8 cellular contexts compared by ENCODE assay signal in the genomic region with DNA sequence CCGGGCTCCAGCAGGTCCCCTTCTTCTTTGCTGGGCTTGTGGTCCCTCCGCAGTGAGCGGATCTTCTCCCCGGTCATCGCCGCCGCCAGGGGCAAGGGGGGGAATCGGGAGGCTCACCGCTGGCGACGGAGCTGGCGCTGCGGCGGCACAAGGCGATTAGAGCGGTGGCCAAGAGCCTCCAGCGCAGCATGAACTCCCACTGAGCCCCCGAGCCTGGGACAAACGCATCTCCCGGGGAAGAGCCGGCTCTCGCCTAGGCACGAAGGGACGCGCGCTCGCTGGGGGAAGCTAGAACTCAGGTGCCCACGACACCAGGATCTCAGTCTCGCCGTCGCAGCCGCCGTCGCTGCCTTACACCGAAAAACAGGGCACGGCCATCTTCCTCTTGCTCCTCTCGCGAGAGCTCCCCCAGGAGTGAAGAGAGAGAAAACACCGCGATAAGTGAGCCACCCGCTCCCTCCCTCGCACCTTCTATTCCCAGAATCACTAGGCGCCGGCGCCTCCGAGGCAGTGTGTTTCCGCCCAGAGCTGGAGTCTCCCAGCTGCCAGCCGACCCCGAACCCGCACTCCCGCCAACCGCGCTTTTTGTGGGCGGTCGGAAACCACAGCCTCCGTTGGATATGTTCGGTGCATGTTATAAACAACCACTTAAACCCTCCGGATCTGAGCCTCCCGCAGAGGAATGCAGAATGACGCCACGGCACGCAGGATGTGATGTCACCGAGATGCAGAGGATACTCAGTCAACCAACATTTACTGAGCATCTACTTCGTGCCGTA. TPM values are rescaled to one million over a fixed set of nuclear protein-coding genes. Genes with fewer than 3 reads are reported as not detected.
DNase-seq lines count a peak whose midpoint lies in the region; ATAC-seq lines count a peak whose summit lies in the region.

A gene with protein sequence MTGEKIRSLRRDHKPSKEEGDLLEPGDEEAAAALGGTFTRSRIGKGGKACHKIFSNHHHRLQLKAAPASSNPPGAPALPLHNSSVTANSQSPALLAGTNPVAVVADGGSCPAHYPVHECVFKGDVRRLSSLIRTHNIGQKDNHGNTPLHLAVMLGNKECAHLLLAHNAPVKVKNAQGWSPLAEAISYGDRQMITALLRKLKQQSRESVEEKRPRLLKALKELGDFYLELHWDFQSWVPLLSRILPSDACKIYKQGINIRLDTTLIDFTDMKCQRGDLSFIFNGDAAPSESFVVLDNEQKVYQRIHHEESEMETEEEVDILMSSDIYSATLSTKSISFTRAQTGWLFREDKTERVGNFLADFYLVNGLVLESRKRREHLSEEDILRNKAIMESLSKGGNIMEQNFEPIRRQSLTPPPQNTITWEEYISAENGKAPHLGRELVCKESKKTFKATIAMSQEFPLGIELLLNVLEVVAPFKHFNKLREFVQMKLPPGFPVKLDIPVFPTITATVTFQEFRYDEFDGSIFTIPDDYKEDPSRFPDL (minus strand): TSS at position 391 of the 779 bp plus-strand sequence. CDS start 314 bp downstream, at position 77.

- H3K9me3 ChIP-seq in endocrine pancreas (ENCODE audit: control insufficient read depth, low read length) (no peaks in the 10 kb centered on the region), mesenchymal stem cell (ENCODE audit: control insufficient read depth, low read length) (no peaks in the 10 kb centered on the region)

- H2BK12ac ChIP-seq in mesenchymal stem cell (ENCODE audit: low read length in 2 of 2) = no peak within 1 kb of the TSS

- H2AFZ ChIP-seq in mesenchymal stem cell (ENCODE audit: low read depth, low read length) = peak within 1 kb of the TSS; percentile 48

- H3K36me3 ChIP-seq in endocrine pancreas (ENCODE audit: control insufficient read depth, insufficient read depth, low read length) (no peaks in the 10 kb centered on the region), mesenchymal stem cell (ENCODE audit: control insufficient read depth in 1 of 2, insufficient read depth in 2 of 2, low read depth in 1 of 2, low read length in 2 of 2) (peaks cover 3 to 8% of the 10 kb centered on the region in 2 experiments)

- H3K27ac ChIP-seq in mesenchymal stem cell (ENCODE audit: low read length, poor library complexity, severe bottlenecking) = peak within 1 kb of the TSS; percentile 88

- H2BK15ac ChIP-seq in mesenchymal stem cell (ENCODE audit: low read depth, poor library complexity, severe bottlenecking) = peak within 1 kb of the TSS; percentile 90

- peak within 1 kb of the TSS; percentile 5 for H2BK5ac ChIP-seq in mesenchymal stem cell (ENCODE audit: low read depth, low read length, poor library complexity, severe bottlenecking)

- peak within 1 kb of the TSS; percentile 49 for H4K8ac ChIP-seq in mesenchymal stem cell (ENCODE audit: low read length)

- peak within 1 kb of the TSS; percentile 85 to 95 for H3K4ac ChIP-seq in mesenchymal stem cell (ENCODE audit: low read depth in 1 of 2, low read length in 2 of 2)

- DNase-seq in COLO829 (ENCODE audit: low spot score) (peak; percentile 92), HT1080 (ENCODE audit: low read depth) (peak; percentile 93), NOMO-1 treated with DMSO at 0.1 percent for 48 hours (lab: John Stamatoyannopoulos, UW; ENCODE audit: unreplicated experiment) (peak; percentile 87), mesenchymal stem cell (peak; percentile 98)
- DNase-seq in activated CD8-positive, alpha-beta memory T cell treated with anti-CD3 and anti-CD28 coated beads for 48 hours (ENCODE audit: low read depth in 2 of 3, low spot score in 2 of 3) = peak; percentile 77 to 86 (median 81)
- DNase-seq in stimulated activated CD8-positive, alpha-beta memory T cell treated with anti-CD3 and anti-CD28 coated beads, Interleukin-12 subunit alpha, Interleukin-12 subunit beta, amount 100 ng/mL, for 4 hours (ENCODE audit: low read depth) = peak; percentile 80

- under 1% methylated on average over 63 of the region's 65 CpGs for WGBS in mesenchymal stem cell

- peak; percentile 90 for ATAC-seq in GM21360 (IDR thresholded peaks at IDR 0.05; ENCODE audit: unreplicated experiment)

- H2AK5ac ChIP-seq in mesenchymal stem cell (ENCODE audit: low read length, severe bottlenecking) = peak within 1 kb of the TSS; percentile 24

- H3K4me3 ChIP-seq in endocrine pancreas (ENCODE audit: control insufficient read depth, insufficient read depth, low read length) (peak within 1 kb of the TSS; percentile 98), mesenchymal stem cell (ENCODE audit: insufficient read depth in 1 of 2, low read depth in 1 of 2, low read length in 2 of 2) (peak within 1 kb of the TSS; percentile 80 to 99)

- H3K4me2 ChIP-seq in mesenchymal stem cell (ENCODE audit: low read length, poor library complexity, severe bottlenecking) = peak within 1 kb of the TSS; percentile 83

- peak within 1 kb of the TSS; percentile 50 for H2BK120ac ChIP-seq in mesenchymal stem cell (ENCODE audit: low read depth, low read length)

- H3K79me1 ChIP-seq in mesenchymal stem cell (replicated peaks; ENCODE audit: low read length, poor library complexity, severe bottlenecking) = peaks cover 6% of the 10 kb centered on the region

- peak within 1 kb of the TSS; percentile 86 for H4K91ac ChIP-seq in mesenchymal stem cell (ENCODE audit: low read length)

- H3K18ac ChIP-seq in mesenchymal stem cell (ENCODE audit: low read depth in 1 of 2, low read length in 2 of 2) = peak within 1 kb of the TSS; percentile 41 to 90

- H3K4me1 ChIP-seq in endocrine pancreas (ENCODE audit: control insufficient read depth, insufficient read depth, low read length) = peaks cover 10% of the 10 kb centered on the region
- H3K4me1 ChIP-seq in mesenchymal stem cell (ENCODE audit: control insufficient read depth, insufficient read depth, low read depth, low read length) = peaks cover 9% of the 10 kb centered on the region

- H3K9ac ChIP-seq in endocrine pancreas (ENCODE audit: control insufficient read depth, insufficient read depth, low read length) (peak within 1 kb of the TSS; percentile 99), mesenchymal stem cell (ENCODE audit: low read length) (peak within 1 kb of the TSS; percentile 100)

- H3K27me3 ChIP-seq in endocrine pancreas (ENCODE audit: control insufficient read depth, insufficient read depth, low read length) (no peaks in the 10 kb centered on the region), mesenchymal stem cell (ENCODE audit: control insufficient read depth in 1 of 2, insufficient read depth in 1 of 2, low read length in 2 of 2) (no peaks in the 10 kb centered on the region)

- H3K23ac ChIP-seq in mesenchymal stem cell (ENCODE audit: low read length in 2 of 2) = peak within 1 kb of the TSS in 1 of 2 experiments; percentile 86

- H3K14ac ChIP-seq in mesenchymal stem cell (ENCODE audit: low read length in 2 of 2) = peak within 1 kb of the TSS; percentile 81 to 96

RNA-seq across cellular contexts. Expression of the gene that starts here (rescaled TPM):
- total RNA-seq in HT1080 (2014; rRNA removed; shearing (Covaris generic)) = 17.3 and 19.6 TPM in 2 replicates
- 14.3 and 14.9 TPM in 2 replicates for polyA plus RNA-seq in HT1080 (2015; cell fraction: cytosol; rRNA removed)
- polyA plus RNA-seq in HT1080 (2015; cell fraction: nucleus; rRNA removed) = 14.4 and 18.0 TPM in 2 replicates
- polyA plus RNA-seq in mesenchymal stem cell (2013, experiment 1 of 2) = 22.4 TPM
- 23.5 TPM for polyA plus RNA-seq in mesenchymal stem cell (2013, experiment 2 of 2)

Comparison
In these comparisons a context has a peak if more than half of its experiments do, and no peak if none do; other contexts are left out.
1. Peak in every context shown above with its lines: DNase-seq, ATAC-seq, H3K4me3 ChIP-seq and H3K27ac ChIP-seq.